Comparison of ENCODE assay signal across 17 cellular contexts in genomic region chr2:134842930-134843490, GRCh38. TPM values are rescaled to one million over a fixed set of nuclear protein-coding genes. Genes with fewer than 3 reads are reported as not detected.
DNase-seq lines count a peak whose midpoint lies in the region; FAIRE-seq and TF ChIP-seq lines count a peak whose summit lies in the region.
"Had no signal": no experiment of that assay in that cellular context is flagged by ENCODE, and none has a peak within 500 bp of the region (broad histone marks: within the 10 kb centered on the region; RNA-seq: fewer than 3 reads in every experiment).

No MANE protein-coding gene starts in this region.

- H3K4me3 ChIP-seq in H1 (ENCODE audit: extremely low read depth in 1 of 4, insufficient read depth in 2 of 4, low read depth in 3 of 4, low read length in 4 of 4), result no peak overlapping the region
- no peak overlapping the region for H3K4me3 ChIP-seq in smooth muscle cell
- H3K4me3 ChIP-seq: Peyer's patch had no signal

- no peak for TF ChIP-seq POLR2A in H1 (IDR thresholded peaks at IDR 0.05; ENCODE audit: control extremely low read depth in 1 of 2, low read depth in 2 of 2, low read length in 2 of 2)

- H2BK15ac ChIP-seq in H1 (ENCODE audit: low read length), result no peak overlapping the region

- H4K91ac ChIP-seq in H1 (replicated peaks; ENCODE audit: insufficient read length, low read length), result no peak overlapping the region

- no peak overlapping the region for H3K56ac ChIP-seq in H1 (replicated peaks; ENCODE audit: insufficient read length, low read depth, low read length)

- H3K14ac ChIP-seq in H1 (ENCODE audit: insufficient read length), result no peak overlapping the region

- no peak overlapping the region for H2BK5ac ChIP-seq in H1 (ENCODE audit: low read depth, low read length)

- H3K23ac ChIP-seq in H1 (ENCODE audit: insufficient read length), result no peak overlapping the region

- H4K20me1 ChIP-seq in H1 (replicated peaks in 1 of 2; ENCODE audit: control insufficient read depth in 1 of 2, insufficient read depth in 2 of 2, low read length in 2 of 2) (no peaks in the 10 kb centered on the region), smooth muscle cell (ENCODE audit: low read depth) (no peaks in the 10 kb centered on the region)

- CTCF ChIA-PET in H1 (lab: Charles Lee; ENCODE audit: partially characterized antibody), result interaction anchor here (1.2 kb wide), 1 partner anchor 49 kb away, joined by 3 read pairs; no protein-coding TSS in a partner anchor

- H3K27ac ChIP-seq in H1 (ENCODE audit: low read depth, low read length) (no peak overlapping the region), smooth muscle cell (ENCODE audit: low read depth) (no peak overlapping the region)
- H3K27ac ChIP-seq: KMS-11, Peyer's patch had no signal

- H3K27me3 ChIP-seq in H1 (replicated peaks in 1 of 4; ENCODE audit: control insufficient read depth in 3 of 4, extremely low read depth in 1 of 4, insufficient read depth in 3 of 4, low read length in 3 of 4) (no peaks in the 10 kb centered on the region), smooth muscle cell (ENCODE audit: low read depth) (no peaks in the 10 kb centered on the region)
- H3K27me3 ChIP-seq: Peyer's patch had no signal

- H2AFZ ChIP-seq in H1 (ENCODE audit: low read length) (0 out of 2 replicates have a peak overlapping the region, but pooled peaks have one; percentile 5), smooth muscle cell (ENCODE audit: low read depth) (no peak overlapping the region)

- H2BK20ac ChIP-seq in H1 (ENCODE audit: low read length), result no peak overlapping the region

- H3K4me3 Mint-ChIP-seq in nephron, result no peak overlapping the region

- no peaks in the 10 kb centered on the region for H3F3A ChIP-seq in smooth muscle cell (ENCODE audit: low read depth)

- H3K9me3 ChIP-seq in H1 (ENCODE audit: insufficient read depth in 2 of 2, low read depth in 1 of 2, low read length in 1 of 2), result no peaks in the 10 kb centered on the region
- H3K9me3 ChIP-seq in smooth muscle cell (replicated peaks; ENCODE audit: low read depth), result no peaks in the 10 kb centered on the region
- H3K9me3 ChIP-seq: Peyer's patch had no signal

- no peak overlapping the region for H2BK120ac ChIP-seq in H1 (replicated peaks; ENCODE audit: low read depth, low read length)

- no peak for FAIRE-seq in H1 (lab: Jason Lieb, UNC)

- peak; percentile 25 for DNase-seq in DMS53 treated with DMSO at 0.1 percent for 48 hours (lab: John Stamatoyannopoulos, UW; ENCODE audit: unreplicated experiment)
- DNase-seq in NCI-H345 treated with DMSO at 0.1 percent for 48 hours (lab: John Stamatoyannopoulos, UW; ENCODE audit: unreplicated experiment), result peak; percentile 25
- DNase-seq in H1 (ENCODE audit: low read depth in 1 of 2, low spot score in 2 of 2), result no peak
- DNase-seq in NK-92 (lab: John Stamatoyannopoulos, UW; ENCODE audit: unreplicated experiment), result no peak
- no peak for DNase-seq in cerebellar cortex (ENCODE audit: low spot score)
- no peak for DNase-seq in smooth muscle cell (lab: John Stamatoyannopoulos, UW; ENCODE audit: unreplicated experiment)
- DNase-seq: AML-193, DND-41, NCI-H1092 treated with DMSO at 0.1 percent for 48 hours, NCI-H1694, NCI-H774, Peyer's patch, Right ventricle myocardium superior had no signal

- POLR2A ChIA-PET in H1 (lab: Charles Lee; ENCODE audit: partially characterized antibody), result no interaction called here

- H3K4me1 ChIP-seq in H1 (replicated peaks in 1 of 4; ENCODE audit: control insufficient read depth in 3 of 4, insufficient read depth in 4 of 4, low read length in 3 of 4) (no peaks in the 10 kb centered on the region; a peak in 2 of 7 replicates), smooth muscle cell (ENCODE audit: low read depth) (no peaks in the 10 kb centered on the region)
- H3K4me1 ChIP-seq: Peyer's patch had no signal

- H3K27me3 Mint-ChIP-seq in nephron (ENCODE audit: low read depth), result no peaks in the 10 kb centered on the region

- peaks cover 5% of the 10 kb centered on the region for H3K9me3 Mint-ChIP-seq in nephron

- H3K4me2 ChIP-seq in H1 (ENCODE audit: insufficient read depth in 1 of 2, low read depth in 2 of 2, low read length in 2 of 2), result no peak overlapping the region
- H3K4me2 ChIP-seq in smooth muscle cell, result no peak overlapping the region
- H3K4me2 ChIP-seq: KMS-11 had no signal

- H3K9ac ChIP-seq in H1 (replicated peaks in 1 of 4; ENCODE audit: extremely low read depth in 1 of 4, low read depth in 3 of 4, low read length in 3 of 4), result no peak overlapping the region
- no peak overlapping the region for H3K9ac ChIP-seq in smooth muscle cell (ENCODE audit: low read depth)
- H3K9ac ChIP-seq: KMS-11 had no signal

- no peak overlapping the region for H3K18ac ChIP-seq in H1 (ENCODE audit: extremely low read depth, low read length)

- no peak overlapping the region for H3K4ac ChIP-seq in H1 (replicated peaks; ENCODE audit: insufficient read length, low read depth, low read length)

- no peaks in the 10 kb centered on the region; the same call in 1 of the 2 replicates for H3K23me2 ChIP-seq in H1 (ENCODE audit: low read depth, low read length)

- H3K27ac Mint-ChIP-seq in nephron, result peak overlapping the region; percentile 52 to 72 (median 59)

- WGBS in H1 (ENCODE audit: extremely low coverage in 1 of 2, insufficient coverage in 1 of 2, insufficient read length in 1 of 2, insufficient replicate concordance in 2 of 2, low coverage in 1 of 2, low lambda C conversion rate in 2 of 2, missing lambda C conversion rate in 1 of 2), 2 experiments, result 75% methylated on average over 2 of the region's 2 CpGs; no CpG with 5 or more reads in 1 of the 2 experiments
- WGBS in smooth muscle cell (ENCODE audit: low lambda C conversion rate), result 77% methylated on average over 2 of the region's 2 CpGs

- H3K79me1 ChIP-seq in H1 (ENCODE audit: low read depth, low read length), result no peaks in the 10 kb centered on the region

- no peak for TF ChIP-seq CTCF in H1 (IDR thresholded peaks at IDR 0.05; ENCODE audit: control extremely low read depth in 1 of 3, insufficient read depth in 1 of 3, low read depth in 1 of 3, low read length in 3 of 3)
- no peak for TF ChIP-seq CTCF in nephron (IDR thresholded peaks at IDR 0.05; ENCODE audit: unreplicated experiment in 3 of 3)
- no peak for TF ChIP-seq CTCF in smooth muscle cell (IDR thresholded peaks at IDR 0.05; ENCODE audit: borderline replicate concordance, insufficient read depth, poor library complexity, severe bottlenecking)

- no peak overlapping the region for H4K8ac ChIP-seq in H1 (ENCODE audit: extremely low read depth, insufficient read depth, low read length)

- no peak overlapping the region for H4K5ac ChIP-seq in H1 (ENCODE audit: insufficient read length, low read depth, low read length)

- no peak for TF ChIP-seq RAD21 in H1 (IDR thresholded peaks at IDR 0.05 in 1 of 2, conservative IDR thresholded peaks at IDR 0.05 in 1 of 2; ENCODE audit: low read depth in 2 of 2, low read length in 2 of 2)

- H3K36me3 ChIP-seq in H1 (ENCODE audit: control insufficient read depth in 2 of 4, insufficient read depth in 4 of 4, low read length in 3 of 4) (no peaks in the 10 kb centered on the region), smooth muscle cell (ENCODE audit: low read depth) (no peaks in the 10 kb centered on the region)
- H3K36me3 ChIP-seq: Peyer's patch had no signal

- TF ChIP-seq EP300 in H1 (IDR thresholded peaks at IDR 0.05; ENCODE audit: borderline replicate concordance in 1 of 2, low read depth in 2 of 2, low read length in 2 of 2), result no peak

- 0 out of 2 replicates have a peak overlapping the region, but pooled peaks have one; percentile 22 for H2BK12ac ChIP-seq in H1 (ENCODE audit: low read depth, low read length)

- H3K79me2 ChIP-seq in H1 (ENCODE audit: control insufficient read depth in 1 of 2, insufficient read depth in 2 of 2, low read length in 2 of 2) (no peaks in the 10 kb centered on the region), smooth muscle cell (ENCODE audit: low read depth) (no peaks in the 10 kb centered on the region)

- peaks cover 14% of the 10 kb centered on the region for H3K4me1 Mint-ChIP-seq in nephron

- H2AK5ac ChIP-seq in H1 (ENCODE audit: low read depth, low read length), result no peak overlapping the region

- H3K36me3 Mint-ChIP-seq in nephron (ENCODE audit: low read depth), result peaks cover 14% of the 10 kb centered on the region

TF ChIP-seq in H1, 55 proteins besides CTCF, POLR2A, EP300 and RAD21 (continues in another document):
- no peak for TF ChIP-seq SUZ12 (IDR thresholded peaks at IDR 0.05; ENCODE audit: low read length)
- no peak for TF ChIP-seq EZH2 (IDR thresholded peaks at IDR 0.05; ENCODE audit: low read depth, low read length, severe bottlenecking)

RNA-seq across cellular contexts. Expression of gene ACMSD, which starts 4.6 kb away (rescaled TPM):
- not detected in 2 replicates for total RNA-seq in H1 (2021; fragmentation: NEBNext Ultra II Directional; extraction: Animal tissue kit (Norgen Biotek cat#: 25700))
- polyA plus RNA-seq in H1 (2011; rRNA removed) (not detected in 2 replicates), smooth muscle cell (not detected in 2 replicates)
- not detected for polyA plus RNA-seq in H1 (2011; cell fraction: cytosol; rRNA removed)
- not detected for polyA plus RNA-seq in H1 (2011; cell fraction: nucleus; rRNA removed)
- 0.23 TPM in 1 of 4 replicates, not detected in the others for polyA plus RNA-seq in H1 (2012, experiment 1 of 2)
- not detected for polyA plus RNA-seq in H1 (2012, experiment 2 of 2)
- not detected for polyA plus RNA-seq in H1 (2013, experiment 1 of 2)
- polyA plus RNA-seq in H1 (2013, experiment 2 of 2), result not detected
- polyA minus RNA-seq in H1 (2011; rRNA and poly(A)+ RNA removed), result not detected in 2 replicates
- polyA minus RNA-seq in H1 (2011; cell fraction: cytosol; rRNA and poly(A)+ RNA removed), result not detected
- polyA minus RNA-seq in H1 (2011; cell fraction: nucleus; rRNA and poly(A)+ RNA removed), result not detected
- not detected in 2 replicates for total RNA-seq in smooth muscle cell
- total RNA-seq: H4, MCF 10A, Right ventricle myocardium superior had no signal

Comparison
In these comparisons a context has a peak if more than half of its experiments do, and no peak if none do; other contexts are left out.
1. DNase-seq: peak in DMS53 treated with DMSO at 0.1 percent for 48 hours (single experiment) and NCI-H345 treated with DMSO at 0.1 percent for 48 hours (single experiment); none in H1 (0 of 2), NK-92 (single experiment), cerebellar cortex (single experiment) and smooth muscle cell (single experiment).